In genomic region chr6:37696841-37697735, GRCh38 we compare ENCODE assay signal across 8 cellular contexts. TPM values are rescaled to one million over a fixed set of nuclear protein-coding genes. Genes with fewer than 3 reads are reported as not detected.
DNase-seq lines count a peak whose midpoint lies in the region; ATAC-seq, FAIRE-seq and TF ChIP-seq lines count a peak whose summit lies in the region.

No MANE protein-coding gene starts in this region.

- peak overlapping the region in 1 of 2 donors; percentile 96 for H3K27ac Mint-ChIP-seq in natural killer cell treated with Interleukin-12 subunit alpha and Interleukin-12 subunit beta and Interleukin-15 and Interleukin-18, amount 100 ng/mL, for 72 hours

- H4K20me1 ChIP-seq in endothelial cell of umbilical vein (replicated peaks; ENCODE audit: control insufficient read depth, extremely low read depth, insufficient read depth, low read length), result no peaks in the 10 kb centered on the region

- intact Hi-C loops in endothelial cell of umbilical vein (cut with micrococcal nuclease) (loop anchor here (1.0 to 5.0 kb wide), 3 partner anchors 316 to 875 kb away; no protein-coding TSS in a partner anchor), uterus (cut with DNase I; ENCODE audit: low total_unique reads) (loop anchor here (10.0 kb wide), 1 partner anchor 212 kb away; no protein-coding TSS in a partner anchor)

- H3K79me2 ChIP-seq in endothelial cell of umbilical vein (ENCODE audit: control insufficient read depth, insufficient read depth, low read length), result no peaks in the 10 kb centered on the region

- H3K27me3 ChIP-seq in endothelial cell of umbilical vein (ENCODE audit: control insufficient read depth in 2 of 2, insufficient read depth in 2 of 2, low read length in 2 of 2) (peaks cover 39 to 56% of the 10 kb centered on the region in 2 experiments), uterus (no peaks in the 10 kb centered on the region)

- H3K36me3 ChIP-seq in endothelial cell of umbilical vein (ENCODE audit: control insufficient read depth in 2 of 2, extremely low read depth in 1 of 2, insufficient read depth in 2 of 2, low read length in 2 of 2) (no peaks in the 10 kb centered on the region), uterus (no peaks in the 10 kb centered on the region)

- H3K27me3 Mint-ChIP-seq in natural killer cell treated with Interleukin-12 subunit alpha and Interleukin-12 subunit beta and Interleukin-15 and Interleukin-18, amount 100 ng/mL, for 72 hours, result peaks cover 35 to 42% of the 10 kb centered on the region in 2 donors

- H3K9me3 ChIP-seq in endothelial cell of umbilical vein (replicated peaks; ENCODE audit: control insufficient read depth, insufficient read depth, low read length), result no peaks in the 10 kb centered on the region
- no peaks in the 10 kb centered on the region for H3K9me3 ChIP-seq in uterus

- no peaks in the 10 kb centered on the region for H3K9me3 Mint-ChIP-seq in natural killer cell treated with Interleukin-12 subunit alpha and Interleukin-12 subunit beta and Interleukin-15 and Interleukin-18, amount 100 ng/mL, for 72 hours

- DNase-seq in D341Med (ENCODE audit: low spot score), result peak; percentile 68
- DNase-seq in HK-2 (ENCODE audit: unreplicated experiment), result peak; percentile 40
- peak; percentile 44 for DNase-seq in activated CD4-positive, alpha-beta T cell treated with anti-CD3 and anti-CD28 coated beads, Interleukin-2, amount 50 U/mL, for 1 hour
- DNase-seq in endothelial cell of umbilical vein (ENCODE audit: low read depth, low spot score), result peak; percentile 19
- peak; percentile 63 for DNase-seq in natural killer cell treated with Interleukin-12 subunit alpha and Interleukin-12 subunit beta and Interleukin-15 and Interleukin-18, amount 100 ng/mL, for 72 hours (ENCODE audit: low spot score)
- DNase-seq in uterus, result peak in 1 of 2 donors; percentile 31
- DNase-seq in NCI-H187 treated with DMSO at 0.1 percent for 48 hours (lab: John Stamatoyannopoulos, UW), result no peak

- no peak for TF ChIP-seq POLR2A in endothelial cell of umbilical vein (IDR thresholded peaks at IDR 0.05; ENCODE audit: low read depth, low read length)
- TF ChIP-seq POLR2A in uterus (IDR thresholded peaks at IDR 0.05), result no peak

- H3K4me1 Mint-ChIP-seq in natural killer cell treated with Interleukin-12 subunit alpha and Interleukin-12 subunit beta and Interleukin-15 and Interleukin-18, amount 100 ng/mL, for 72 hours (ENCODE audit: low read depth in 2 of 2), result peaks cover 26 to 32% of the 10 kb centered on the region in 2 donors

- ATAC-seq in natural killer cell treated with Interleukin-12 subunit alpha and Interleukin-12 subunit beta and Interleukin-15 and Interleukin-18, amount 100 ng/mL, for 72 hours, result peak; percentile 51 to 59
- ATAC-seq in HG03045 (IDR thresholded peaks at IDR 0.05; ENCODE audit: unreplicated experiment), result no peak

- no peaks in the 10 kb centered on the region for H3K9me1 ChIP-seq in endothelial cell of umbilical vein (replicated peaks; ENCODE audit: control insufficient read depth, extremely low read depth, insufficient read depth, low read length)

- POLR2A ChIA-PET in endothelial cell of umbilical vein (lab: Charles Lee), result interaction anchor here (0.7 kb wide), 2 partner anchors 121 to 226 kb away, joined by 3 to 7 read pairs; no protein-coding TSS in a partner anchor

- H3K4me3 ChIP-seq in endothelial cell of umbilical vein (replicated peaks in 1 of 3; ENCODE audit: insufficient read depth in 1 of 3, low read depth in 1 of 3, low read length in 3 of 3) (peak overlapping the region; percentile 55 to 83 (median 77)), uterus (peak overlapping the region; percentile 48 to 84)

- H3K4me3 Mint-ChIP-seq in natural killer cell treated with Interleukin-12 subunit alpha and Interleukin-12 subunit beta and Interleukin-15 and Interleukin-18, amount 100 ng/mL, for 72 hours, result peak overlapping the region; percentile 95

- H3K27ac ChIP-seq in endothelial cell of umbilical vein (ENCODE audit: insufficient read depth, low read depth, low read length), result no peak overlapping the region
- peak overlapping the region; percentile 69 to 88 for H3K27ac ChIP-seq in uterus

- H3K9ac ChIP-seq in endothelial cell of umbilical vein (replicated peaks; ENCODE audit: extremely low read depth, insufficient read depth, low read length), result peak overlapping the region; percentile 26

- no TSS peak for BruUV-seq in endothelial cell of umbilical vein (replicated peaks; lab: Mats Ljungman, UMichigan)

- TF ChIP-seq CTCF in endothelial cell of umbilical vein (IDR thresholded peaks at IDR 0.05; ENCODE audit: extremely low read depth in 1 of 2, insufficient read depth in 1 of 2, low read depth in 1 of 2, low read length in 2 of 2), result peak; percentile 8 to 9
- TF ChIP-seq CTCF in uterus (IDR thresholded peaks at IDR 0.05), result peak in 2 of 4 experiments; percentile 30 to 38

- CTCF ChIA-PET in endothelial cell of umbilical vein (lab: Charles Lee), result interaction anchor here (0.7 to 2.1 kb wide), 6 partner anchors 21 to 874 kb away, joined by 3 to 13 read pairs (median 6); no protein-coding TSS in a partner anchor

- H3K4me2 ChIP-seq in endothelial cell of umbilical vein (ENCODE audit: insufficient read depth, low read length), result peak overlapping the region; percentile 58

- H3K4me1 ChIP-seq in endothelial cell of umbilical vein (ENCODE audit: control insufficient read depth, extremely low read depth, insufficient read depth, low read length) (peaks cover 16% of the 10 kb centered on the region), uterus (peaks cover 0 to 6% of the 10 kb centered on the region in 2 donors)

- peak overlapping the region; percentile 84 for H2AFZ ChIP-seq in endothelial cell of umbilical vein (ENCODE audit: low read depth, low read length)

- FAIRE-seq in endothelial cell of umbilical vein (lab: Jason Lieb, UNC), result no peak

- dilution Hi-C loops in endothelial cell of umbilical vein (cut with MboI; ENCODE audit: extremely low pct_ligation_motif_present, low sequenced_read_pairs), result no loop called here

- no peaks in the 10 kb centered on the region for H3K36me3 Mint-ChIP-seq in natural killer cell treated with Interleukin-12 subunit alpha and Interleukin-12 subunit beta and Interleukin-15 and Interleukin-18, amount 100 ng/mL, for 72 hours

TF ChIP-seq in endothelial cell of umbilical vein, 7 proteins besides CTCF, POLR2A, EP300 and RAD21:
- TF ChIP-seq EZH2 (IDR thresholded peaks at IDR 0.05; ENCODE audit: borderline replicate concordance, low read depth, low read length, severe bottlenecking) (no peak), POLR2AphosphoS5 (IDR thresholded peaks at IDR 0.05; ENCODE audit: insufficient read depth, low read depth, low read length) (no peak), MYC (IDR thresholded peaks at IDR 0.05; ENCODE audit: low read depth, low read length) (no peak), JUN (IDR thresholded peaks at IDR 0.05; ENCODE audit: borderline replicate concordance, insufficient read depth, insufficient read length, low read depth) (no peak), GATA2 (IDR thresholded peaks at IDR 0.05; ENCODE audit: insufficient read depth, insufficient read length, low read depth, low read length) (no peak), FOS (IDR thresholded peaks at IDR 0.05; ENCODE audit: borderline replicate concordance, insufficient read depth, low read length) (no peak), MAX (IDR thresholded peaks at IDR 0.05; ENCODE audit: insufficient read depth, insufficient read length) (no peak)

RNA-seq across cellular contexts. Expression of gene MDGA1, which starts 0.6 kb away (rescaled TPM):
- total RNA-seq in endothelial cell of umbilical vein, result 0.25 and 1.6 TPM in 2 replicates
- polyA plus RNA-seq in endothelial cell of umbilical vein, result 0.28 and 0.89 TPM in 2 replicates
- polyA plus RNA-seq in endothelial cell of umbilical vein (2011; cell fraction: cytosol; rRNA removed), result 0.25 and 0.76 TPM in 2 replicates
- 0.88 and 1.3 TPM in 2 replicates for polyA plus RNA-seq in endothelial cell of umbilical vein (2011; cell fraction: nucleus; rRNA removed)
- polyA plus RNA-seq in endothelial cell of umbilical vein (2012), result 0.60 and 0.83 TPM in 2 replicates
- polyA minus RNA-seq in endothelial cell of umbilical vein, result 0.58 and 0.89 TPM in 2 replicates
- not detected for polyA minus RNA-seq in endothelial cell of umbilical vein (2011; cell fraction: cytosol; rRNA and poly(A)+ RNA removed)
- polyA minus RNA-seq in endothelial cell of umbilical vein (2011; cell fraction: nucleus; rRNA and poly(A)+ RNA removed), result 1.2 and 2.4 TPM in 2 replicates
- total RNA-seq in natural killer cell treated with Interleukin-12 subunit alpha and Interleukin-12 subunit beta and Interleukin-15 and Interleukin-18, amount 100 ng/mL, for 72 hours, result 1 to 10 TPM in 1 of 2 donors, under 1 TPM in 1; 0.56 to 5.2 TPM
- total RNA-seq in uterus, result 10 to 100 TPM in 3 of 4 donors, 1 to 10 TPM in 1; 4.0 to 32.9 (median 18.1) TPM
